Comparison of ENCODE assay signal across 13 cellular contexts in genomic region chr11:72742522-72743320, GRCh38. TPM values are rescaled to one million over a fixed set of nuclear protein-coding genes. Genes with fewer than 3 reads are reported as not detected.
A peak's percentile ranks its signal among the peaks of the same experiment; 100 is the strongest.
DNase-seq lines count a peak whose midpoint lies in the region; ATAC-seq, FAIRE-seq and TF ChIP-seq lines count a peak whose summit lies in the region.
"Had no signal": no experiment of that assay in that cellular context is flagged by ENCODE, and none has a peak within 500 bp of the region (broad histone marks: within the 10 kb centered on the region; RNA-seq: fewer than 3 reads in every experiment).

No MANE protein-coding gene starts in this region.

- no peaks in the 10 kb centered on the region for H3K27me3 Mint-ChIP-seq in activated T-helper 1 cell treated with anti-CD3 and anti-CD28 coated beads, Interleukin-12 subunit alpha, Interleukin-12 subunit beta, Interleukin-2, Interleukin-4 antibody, amounts not matched to agents 30 ng/mL and 10 ng/mL and 1 ng/mL, durations not matched to agents 14 hours and 24 hours and 36 hours (ENCODE audit: insufficient read depth)
- no peaks in the 10 kb centered on the region for H3K27me3 Mint-ChIP-seq in memory B cell

- CTCF ChIA-PET in HepG2 (lab: Yijun Ruan, JAX; ENCODE audit: low intra/inter-chr PET ratio, low total read pairs), result no interaction called here

- no peak for TF ChIP-seq EP300 in HepG2 (IDR thresholded peaks at IDR 0.05; ENCODE audit: low read depth in 2 of 2, low read length in 2 of 2)
- no peak for TF ChIP-seq EP300 in HepG2 (CRISPR knock-in tag; IDR thresholded peaks at IDR 0.05; ENCODE audit: borderline replicate concordance)

- no peaks in the 10 kb centered on the region for H3K27me3 ChIP-seq in HepG2 (ENCODE audit: control insufficient read depth in 1 of 2, insufficient read depth in 2 of 2, low read length in 2 of 2)
- no peaks in the 10 kb centered on the region for H3K27me3 ChIP-seq in right lobe of liver
- no peaks in the 10 kb centered on the region for H3K27me3 ChIP-seq in upper lobe of right lung
- H3K27me3 ChIP-seq: heart left ventricle had no signal

- peaks cover 6% of the 10 kb centered on the region; the same call in 1 of the 2 replicates for H4K20me1 ChIP-seq in HepG2 (ENCODE audit: insufficient read depth, low read length)

- peak overlapping the region; percentile 56 for H3K4me2 ChIP-seq in HepG2 (ENCODE audit: low read depth, low read length)

- TF ChIP-seq POLR2A in HepG2 (IDR thresholded peaks at IDR 0.05; ENCODE audit: insufficient read depth in 1 of 2, low read depth in 2 of 2, low read length in 2 of 2) (no peak), right lobe of liver (IDR thresholded peaks at IDR 0.05) (no peak)

- H2AFZ ChIP-seq in HepG2 (ENCODE audit: low read length), result no peak overlapping the region
- H2AFZ ChIP-seq: parathyroid adenoma had no signal

- H3K36me3 ChIP-seq in HepG2 (replicated peaks in 1 of 2; ENCODE audit: control insufficient read depth in 1 of 2, insufficient read depth in 2 of 2, low read length in 2 of 2) (peaks cover 6 to 33% of the 10 kb centered on the region in 2 experiments; a peak in 4 of 5 replicates), right lobe of liver (no peaks in the 10 kb centered on the region), upper lobe of right lung (peaks cover under 1% of the 10 kb centered on the region)
- H3K36me3 ChIP-seq: heart left ventricle had no signal

- POLR2A ChIA-PET in HepG2 (lab: Yijun Ruan, JAX), result no interaction called here

- ATAC-seq in HepG2 (no peak), right lobe of liver (no peak), memory B cell (ENCODE audit: low read depth) (no peak), upper lobe of right lung (no peak), HG02970 (IDR thresholded peaks at IDR 0.05; ENCODE audit: low FRiP score, unreplicated experiment) (no peak)

- H3K36me3 Mint-ChIP-seq in activated T-helper 1 cell treated with anti-CD3 and anti-CD28 coated beads, Interleukin-12 subunit alpha, Interleukin-12 subunit beta, Interleukin-2, Interleukin-4 antibody, amounts not matched to agents 30 ng/mL and 10 ng/mL and 1 ng/mL, durations not matched to agents 14 hours and 24 hours and 36 hours (ENCODE audit: low read depth), result peaks cover 2% of the 10 kb centered on the region
- no peaks in the 10 kb centered on the region for H3K36me3 Mint-ChIP-seq in memory B cell

- DNase-seq in HepG2 (ENCODE audit: low spot score) (no peak), right lobe of liver (no peak), memory B cell (ENCODE audit: low spot score in 2 of 2) (no peak), upper lobe of right lung (no peak), DMS 273 (lab: John Stamatoyannopoulos, UW; ENCODE audit: unreplicated experiment) (no peak), kidney tubule cell (ENCODE audit: low spot score) (no peak)
- DNase-seq in activated T-helper 1 cell treated with anti-CD3 and anti-CD28 coated beads, Interleukin-12 subunit alpha, Interleukin-12 subunit beta, Interleukin-2, Interleukin-4 antibody, amounts not matched to agents 30 ng/mL and 10 ng/mL and 1 ng/mL, durations not matched to agents 14 hours and 24 hours and 36 hours (ENCODE audit: low spot score), result no peak
- DNase-seq: left ventricle myocardium superior, NCI-H2029 treated with DMSO at 0.1 percent for 48 hours had no signal

- H3K9ac ChIP-seq in HepG2 (ENCODE audit: insufficient read depth, low read depth, low read length), result no peak overlapping the region
- H3K9ac ChIP-seq: parathyroid adenoma had no signal

- no peak for TF ChIP-seq RAD21 in HepG2 (CRISPR knock-in tag; IDR thresholded peaks at IDR 0.05)

- in situ Hi-C loops in HepG2 (cut with HindIII; ENCODE audit: extremely low pct_ligation_motif_present, low pct_unique_long_range_greater_than_20kb), result no loop called here

- H3K4me3 ChIP-seq in HepG2 (replicated peaks in 1 of 3; ENCODE audit: insufficient read depth in 1 of 3, low read depth in 2 of 3, low read length in 3 of 3), result no peak overlapping the region
- no peak overlapping the region for H3K4me3 ChIP-seq in right lobe of liver
- no peak overlapping the region for H3K4me3 ChIP-seq in upper lobe of right lung
- H3K4me3 ChIP-seq: heart left ventricle had no signal

- H3K4me1 ChIP-seq in HepG2 (ENCODE audit: insufficient read depth, low read length) (peaks cover 71% of the 10 kb centered on the region), right lobe of liver (peaks cover 0 to 28% (median 8%) of the 10 kb centered on the region in 4 donors), upper lobe of right lung (peaks cover 63% of the 10 kb centered on the region)
- H3K4me1 ChIP-seq: parathyroid adenoma had no signal

- intact Hi-C loops in HepG2 (cut with micrococcal nuclease; ENCODE audit: unreplicated experiment) (no loop called here), right lobe of liver (cut with DNase I) (no loop called here), upper lobe of right lung (cut with DNase I) (no loop called here)
- intact Hi-C loops in activated T-helper 1 cell treated with anti-CD3 and anti-CD28 coated beads, Interleukin-12 subunit alpha, Interleukin-12 subunit beta, Interleukin-2, Interleukin-4 antibody, amounts not matched to agents 30 ng/mL and 10 ng/mL and 1 ng/mL, durations not matched to agents 14 hours and 24 hours and 36 hours (cut with micrococcal nuclease), result no loop called here

- H3K27ac ChIP-seq in HepG2 (ENCODE audit: extremely low read length, insufficient read depth, low read length) (peak overlapping the region; percentile 59), right lobe of liver (peak overlapping the region in 1 of 3 donors; percentile 54), upper lobe of right lung (peak overlapping the region; percentile 85)
- H3K27ac ChIP-seq: parathyroid adenoma had no signal

- no peaks in the 10 kb centered on the region for H3K9me3 Mint-ChIP-seq in activated T-helper 1 cell treated with anti-CD3 and anti-CD28 coated beads, Interleukin-12 subunit alpha, Interleukin-12 subunit beta, Interleukin-2, Interleukin-4 antibody, amounts not matched to agents 30 ng/mL and 10 ng/mL and 1 ng/mL, durations not matched to agents 14 hours and 24 hours and 36 hours
- no peaks in the 10 kb centered on the region for H3K9me3 Mint-ChIP-seq in memory B cell

- H3K79me2 ChIP-seq in HepG2 (ENCODE audit: insufficient read depth, low read length), result peaks cover 90% of the 10 kb centered on the region
- H3K79me2 ChIP-seq: parathyroid adenoma had no signal

- H3K4me1 Mint-ChIP-seq in activated T-helper 1 cell treated with anti-CD3 and anti-CD28 coated beads, Interleukin-12 subunit alpha, Interleukin-12 subunit beta, Interleukin-2, Interleukin-4 antibody, amounts not matched to agents 30 ng/mL and 10 ng/mL and 1 ng/mL, durations not matched to agents 14 hours and 24 hours and 36 hours (ENCODE audit: low read depth), result peaks cover 44% of the 10 kb centered on the region
- H3K4me1 Mint-ChIP-seq in memory B cell, result peaks cover 75% of the 10 kb centered on the region

- H3K9me3 ChIP-seq in HepG2 (ENCODE audit: low read length) (no peaks in the 10 kb centered on the region), right lobe of liver (no peaks in the 10 kb centered on the region), upper lobe of right lung (no peaks in the 10 kb centered on the region)
- H3K9me3 ChIP-seq: heart left ventricle had no signal

- no peak overlapping the region for H3K4me3 Mint-ChIP-seq in activated T-helper 1 cell treated with anti-CD3 and anti-CD28 coated beads, Interleukin-12 subunit alpha, Interleukin-12 subunit beta, Interleukin-2, Interleukin-4 antibody, amounts not matched to agents 30 ng/mL and 10 ng/mL and 1 ng/mL, durations not matched to agents 14 hours and 24 hours and 36 hours
- H3K4me3 Mint-ChIP-seq in memory B cell, result peak overlapping the region; percentile 8

- peak overlapping the region; percentile 40 for H3K27ac Mint-ChIP-seq in activated T-helper 1 cell treated with anti-CD3 and anti-CD28 coated beads, Interleukin-12 subunit alpha, Interleukin-12 subunit beta, Interleukin-2, Interleukin-4 antibody, amounts not matched to agents 30 ng/mL and 10 ng/mL and 1 ng/mL, durations not matched to agents 14 hours and 24 hours and 36 hours
- H3K27ac Mint-ChIP-seq in memory B cell, result peak overlapping the region; percentile 98

- 90% methylated on average over 5 of the region's 7 CpGs for WGBS in HepG2 (ENCODE audit: low lambda C conversion rate)
- 71% methylated on average over 7 of the region's 7 CpGs for WGBS in right lobe of liver (ENCODE audit: insufficient coverage, low coverage, low lambda C conversion rate, missing lambda C conversion rate)

- TF ChIP-seq CTCF in HepG2 (CRISPR knock-in tag; IDR thresholded peaks at IDR 0.05) (no peak), right lobe of liver (IDR thresholded peaks at IDR 0.05) (no peak), upper lobe of right lung (IDR thresholded peaks at IDR 0.05) (no peak)

- no peak for FAIRE-seq in HepG2 (lab: Jason Lieb, UNC)
- FAIRE-seq: G401.6 had no signal

- no TSS peak for BruUV-seq in HepG2 (replicated peaks; lab: Mats Ljungman, UMichigan)

RNA-seq across cellular contexts. Expression of gene ARAP1, which starts 9.5 kb away (rescaled TPM):
- 55.2 and 55.5 TPM in 2 replicates for total RNA-seq in HepG2 (2016; rRNA removed; fragmentation: Illumina TruSeq; extraction: Trizol)
- 21.9 TPM in 2 replicates for total RNA-seq in HepG2 (2016; cell fraction: cytosol; rRNA removed; fragmentation: Illumina TruSeq; extraction: Trizol; ENCODE audit: low read depth)
- 49.1 and 52.3 TPM in 2 replicates for total RNA-seq in HepG2 (2016; cell fraction: insoluble cytoplasmic fraction; rRNA removed; fragmentation: Illumina TruSeq; extraction: Trizol)
- 15.6 and 18.1 TPM in 2 replicates for total RNA-seq in HepG2 (2016; cell fraction: membrane; rRNA removed; fragmentation: Illumina TruSeq; extraction: Trizol)
- 76.5 and 77.3 TPM in 2 replicates for total RNA-seq in HepG2 (2016; cell fraction: nucleus; rRNA removed; fragmentation: Illumina TruSeq; extraction: Trizol)
- 43.2 and 64.0 TPM in 2 replicates for polyA plus RNA-seq in HepG2 (2011; rRNA removed)
- polyA plus RNA-seq in HepG2 (2011; cell fraction: cytosol; rRNA removed), result 27.5 and 37.2 TPM in 2 replicates
- polyA plus RNA-seq in HepG2 (2011; cell fraction: nucleus; rRNA removed), result 341 and 362 TPM in 2 replicates
- 33.2 and 39.7 TPM in 2 replicates for polyA plus RNA-seq in HepG2 (2012)
- polyA plus RNA-seq in HepG2 (2016; cell fraction: cytosol; fragmentation: Illumina TruSeq; extraction: Trizol; ENCODE audit: low read depth), result 2.2 and 3.2 TPM in 2 replicates
- polyA plus RNA-seq in HepG2 (2016; cell fraction: insoluble cytoplasmic fraction; fragmentation: Illumina TruSeq; extraction: Trizol; ENCODE audit: low read depth), result 40.0 and 49.8 TPM in 2 replicates
- polyA plus RNA-seq in HepG2 (2016; cell fraction: membrane; fragmentation: Illumina TruSeq; extraction: Trizol; ENCODE audit: low read depth), result 5.5 and 6.6 TPM in 2 replicates
- polyA plus RNA-seq in HepG2 (2016; cell fraction: nucleus; fragmentation: Illumina TruSeq; extraction: Trizol; ENCODE audit: insufficient read depth, low read depth), result 163 and 180 TPM in 2 replicates
- polyA minus RNA-seq in HepG2 (2011; rRNA and poly(A)+ RNA removed; ENCODE audit: low replicate concordance), result 42.6 and 95.7 TPM in 2 replicates
- 32.2 and 38.2 TPM in 2 replicates for polyA minus RNA-seq in HepG2 (2011; cell fraction: cytosol; rRNA and poly(A)+ RNA removed)
- polyA minus RNA-seq in HepG2 (2011; cell fraction: nucleus; rRNA and poly(A)+ RNA removed), result 73.1 and 90.3 TPM in 2 replicates
- total RNA-seq in right lobe of liver, result 10 to 100 TPM; 32.9 to 76.7 (median 41.2) TPM
- 78.8 and 88.6 TPM in 2 replicates for total RNA-seq in activated T-helper 1 cell treated with anti-CD3 and anti-CD28 coated beads, Interleukin-12 subunit alpha, Interleukin-12 subunit beta, Interleukin-2, Interleukin-4 antibody, amounts not matched to agents 30 ng/mL and 10 ng/mL and 1 ng/mL, durations not matched to agents 14 hours and 24 hours and 36 hours
- 226 TPM for total RNA-seq in upper lobe of right lung

RNA-seq across cellular contexts. Expression of gene STARD10, which starts 51.1 kb away (rescaled TPM):
- total RNA-seq in HepG2 (2016; rRNA removed; fragmentation: Illumina TruSeq; extraction: Trizol) (248 and 341 TPM in 2 replicates), right lobe of liver (100 to 1,000 TPM; 282 to 525 (median 330) TPM), upper lobe of right lung (116 TPM)
- 1,658 and 1,675 TPM in 2 replicates for total RNA-seq in HepG2 (2016; cell fraction: cytosol; rRNA removed; fragmentation: Illumina TruSeq; extraction: Trizol; ENCODE audit: low read depth)
- total RNA-seq in HepG2 (2016; cell fraction: insoluble cytoplasmic fraction; rRNA removed; fragmentation: Illumina TruSeq; extraction: Trizol), result 231 and 367 TPM in 2 replicates
- 1,130 and 1,245 TPM in 2 replicates for total RNA-seq in HepG2 (2016; cell fraction: membrane; rRNA removed; fragmentation: Illumina TruSeq; extraction: Trizol)
- 138 and 147 TPM in 2 replicates for total RNA-seq in HepG2 (2016; cell fraction: nucleus; rRNA removed; fragmentation: Illumina TruSeq; extraction: Trizol)
- polyA plus RNA-seq in HepG2 (2011; rRNA removed), result 260 and 311 TPM in 2 replicates
- 248 and 317 TPM in 2 replicates for polyA plus RNA-seq in HepG2 (2011; cell fraction: cytosol; rRNA removed)
- polyA plus RNA-seq in HepG2 (2011; cell fraction: nucleus; rRNA removed), result 146 and 149 TPM in 2 replicates
- 146 and 179 TPM in 2 replicates for polyA plus RNA-seq in HepG2 (2012)
- polyA plus RNA-seq in HepG2 (2016; cell fraction: cytosol; fragmentation: Illumina TruSeq; extraction: Trizol; ENCODE audit: low read depth), result 2,121 and 2,355 TPM in 2 replicates
- polyA plus RNA-seq in HepG2 (2016; cell fraction: insoluble cytoplasmic fraction; fragmentation: Illumina TruSeq; extraction: Trizol; ENCODE audit: low read depth), result 324 and 400 TPM in 2 replicates
- polyA plus RNA-seq in HepG2 (2016; cell fraction: membrane; fragmentation: Illumina TruSeq; extraction: Trizol; ENCODE audit: low read depth), result 1,491 and 1,549 TPM in 2 replicates
- 357 and 378 TPM in 2 replicates for polyA plus RNA-seq in HepG2 (2016; cell fraction: nucleus; fragmentation: Illumina TruSeq; extraction: Trizol; ENCODE audit: insufficient read depth, low read depth)
- polyA minus RNA-seq in HepG2 (2011; rRNA and poly(A)+ RNA removed; ENCODE audit: low replicate concordance), result 15.4 and 222 TPM in 2 replicates
- 77.0 and 88.8 TPM in 2 replicates for polyA minus RNA-seq in HepG2 (2011; cell fraction: cytosol; rRNA and poly(A)+ RNA removed)
- 41.4 and 44.8 TPM in 2 replicates for polyA minus RNA-seq in HepG2 (2011; cell fraction: nucleus; rRNA and poly(A)+ RNA removed)
- 19.8 and 23.9 TPM in 2 replicates for total RNA-seq in activated T-helper 1 cell treated with anti-CD3 and anti-CD28 coated beads, Interleukin-12 subunit alpha, Interleukin-12 subunit beta, Interleukin-2, Interleukin-4 antibody, amounts not matched to agents 30 ng/mL and 10 ng/mL and 1 ng/mL, durations not matched to agents 14 hours and 24 hours and 36 hours
